In the genomic region with DNA sequence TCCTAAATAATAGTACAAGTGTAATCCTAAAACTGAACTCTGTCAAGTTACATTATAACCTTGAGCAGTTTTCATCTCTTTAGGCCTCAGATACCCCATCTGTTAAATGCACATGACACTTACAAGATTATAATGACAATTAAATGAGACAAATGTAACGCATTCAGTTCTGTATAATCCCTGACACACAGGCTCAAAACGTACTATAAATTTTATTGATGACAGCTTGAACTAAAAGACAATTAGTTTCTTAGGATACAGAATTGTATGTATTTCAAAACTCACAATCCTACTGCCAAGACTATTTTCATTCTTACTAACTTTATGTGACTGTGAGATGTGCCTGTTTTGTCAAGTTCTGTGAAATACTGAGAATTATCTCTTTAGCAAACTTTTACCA, we compare ENCODE assay signal across 20 cellular contexts. TPM values are rescaled to one million over a fixed set of nuclear protein-coding genes. Genes with fewer than 3 reads are reported as not detected.
DNase-seq lines count a peak whose midpoint lies in the region; ATAC-seq, FAIRE-seq and TF ChIP-seq lines count a peak whose summit lies in the region.
"Had no signal": no experiment of that assay in that cellular context is flagged by ENCODE, and none has a peak within 500 bp of the region (broad histone marks: within the 10 kb centered on the region; RNA-seq: fewer than 3 reads in every experiment).

No MANE protein-coding gene starts in this region.

- H3K9me1 ChIP-seq in K562 (ENCODE audit: control insufficient read depth, insufficient read depth, low read length), result no peaks in the 10 kb centered on the region

- H3K27me3 Mint-ChIP-seq in CD8-positive, alpha-beta memory T cell, result no peaks in the 10 kb centered on the region
- H3K27me3 Mint-ChIP-seq: CD4-positive, alpha-beta memory T cell had no signal

- DNase-seq in HepG2 (ENCODE audit: low spot score) (no peak), right lobe of liver (no peak), NCI-H82 (lab: John Stamatoyannopoulos, UW) (peak; percentile 73), K562 (ENCODE audit: extremely low read depth in 1 of 4, low spot score in 3 of 4) (no peak)
- no peak for DNase-seq in CD8-positive, alpha-beta memory T cell
- DNase-seq: C1 segment of cervical spinal cord; Caco-2; CD4-positive, alpha-beta memory T cell; DMS 273 treated with DMSO at 0.1 percent for 48 hours; DMS79; EL; GDM1; GM23248; H7; HCEC 1CT had no signal

- no peaks in the 10 kb centered on the region for H3K9me3 ChIP-seq in HepG2 (ENCODE audit: low read length)
- H3K9me3 ChIP-seq in right lobe of liver, result no peaks in the 10 kb centered on the region
- H3K9me3 ChIP-seq in K562 (replicated peaks; ENCODE audit: control insufficient read depth, insufficient read depth, low read depth, low read length), result no peaks in the 10 kb centered on the region
- H3K9me3 ChIP-seq in CD8-positive, alpha-beta memory T cell (ENCODE audit: low read length), result no peaks in the 10 kb centered on the region
- H3K9me3 ChIP-seq: Caco-2 had no signal

- no peak overlapping the region for H3K4me3 Mint-ChIP-seq in CD8-positive, alpha-beta memory T cell
- H3K4me3 Mint-ChIP-seq: CD4-positive, alpha-beta memory T cell had no signal

- in situ Hi-C loops in HepG2 (cut with HindIII; ENCODE audit: extremely low pct_ligation_motif_present, low pct_unique_long_range_greater_than_20kb) (no loop called here), K562 (cut with MboI) (no loop called here)

- H3K36me3 ChIP-seq in HepG2 (replicated peaks in 1 of 2; ENCODE audit: control insufficient read depth in 1 of 2, insufficient read depth in 2 of 2, low read length in 2 of 2) (peaks cover 18 to 76% of the 10 kb centered on the region in 2 experiments), right lobe of liver (peaks cover 0 to 61% (median 31%) of the 10 kb centered on the region in 4 donors), K562 (ENCODE audit: control insufficient read depth, insufficient read depth, low read length) (peaks cover 76% of the 10 kb centered on the region)
- H3K36me3 ChIP-seq in CD8-positive, alpha-beta memory T cell (ENCODE audit: insufficient read depth, low read length), result peaks cover 13% of the 10 kb centered on the region

- H3K27ac Mint-ChIP-seq in CD8-positive, alpha-beta memory T cell, result no peak overlapping the region
- H3K27ac Mint-ChIP-seq: CD4-positive, alpha-beta memory T cell had no signal

- H2AFZ ChIP-seq in HepG2 (ENCODE audit: low read length), result no peak overlapping the region
- H2AFZ ChIP-seq in K562 (ENCODE audit: low read depth, low read length), result no peak overlapping the region
- H2AFZ ChIP-seq: GM23248 had no signal

- no TSS peak for BruUV-seq in HepG2 (replicated peaks; lab: Mats Ljungman, UMichigan)
- BruUV-seq in K562 (replicated peaks; lab: Mats Ljungman, UMichigan), result no TSS peak

- TF ChIP-seq EP300 in HepG2 (IDR thresholded peaks at IDR 0.05; ENCODE audit: low read depth in 2 of 2, low read length in 2 of 2) (no peak), HepG2 (CRISPR knock-in tag; IDR thresholded peaks at IDR 0.05; ENCODE audit: borderline replicate concordance) (no peak), K562 (IDR thresholded peaks at IDR 0.05; ENCODE audit: low read length) (no peak)

- CTCF ChIA-PET in HepG2 (lab: Yijun Ruan, JAX; ENCODE audit: low intra/inter-chr PET ratio, low total read pairs), result no interaction called here
- CTCF ChIA-PET in K562 (lab: Yijun Ruan, JAX; ENCODE audit: low intra/inter-chr PET ratio), result no interaction called here
- CTCF ChIA-PET in CD8-positive, alpha-beta memory T cell (lab: Charles Lee), result no interaction called here

- no peaks in the 10 kb centered on the region for H3K27me3 ChIP-seq in HepG2 (ENCODE audit: control insufficient read depth in 1 of 2, insufficient read depth in 2 of 2, low read length in 2 of 2)
- no peaks in the 10 kb centered on the region for H3K27me3 ChIP-seq in right lobe of liver
- H3K27me3 ChIP-seq in K562 (ENCODE audit: control insufficient read depth in 2 of 2, insufficient read depth in 2 of 2, low read length in 2 of 2), result no peaks in the 10 kb centered on the region
- H3K27me3 ChIP-seq in CD8-positive, alpha-beta memory T cell (ENCODE audit: insufficient read depth, low read length, poor library complexity, severe bottlenecking), result no peaks in the 10 kb centered on the region

- H3K4me2 ChIP-seq in HepG2 (ENCODE audit: low read depth, low read length), result no peak overlapping the region
- no peak overlapping the region for H3K4me2 ChIP-seq in K562 (ENCODE audit: insufficient read depth, low read length)

- no peaks in the 10 kb centered on the region for H3K9me3 Mint-ChIP-seq in CD8-positive, alpha-beta memory T cell
- H3K9me3 Mint-ChIP-seq: CD4-positive, alpha-beta memory T cell had no signal

- TF ChIP-seq POLR2A in HepG2 (IDR thresholded peaks at IDR 0.05; ENCODE audit: insufficient read depth in 1 of 2, low read depth in 2 of 2, low read length in 2 of 2) (no peak), right lobe of liver (IDR thresholded peaks at IDR 0.05) (no peak), K562 (conservative IDR thresholded peaks at IDR 0.05) (no peak)

- TF ChIP-seq CTCF in HepG2 (CRISPR knock-in tag; IDR thresholded peaks at IDR 0.05) (no peak), right lobe of liver (IDR thresholded peaks at IDR 0.05) (no peak), K562 (IDR thresholded peaks at IDR 0.05 in 2 of 3, conservative IDR thresholded peaks at IDR 0.05 in 1 of 3; ENCODE audit: insufficient read depth in 2 of 3, low read depth in 1 of 3, low read length in 3 of 3) (no peak)

- POLR2A ChIA-PET in HepG2 (lab: Yijun Ruan, JAX), result no interaction called here
- POLR2A ChIA-PET in K562 (lab: Yijun Ruan, JAX), result no interaction called here
- POLR2A ChIA-PET in CD8-positive, alpha-beta memory T cell (lab: Charles Lee), result no interaction called here

- intact Hi-C loops in HepG2 (cut with micrococcal nuclease; ENCODE audit: unreplicated experiment) (no loop called here), right lobe of liver (cut with DNase I) (no loop called here), K562 (cut with micrococcal nuclease) (no loop called here)

- no peak overlapping the region for H3K4me3 ChIP-seq in HepG2 (replicated peaks in 1 of 3; ENCODE audit: insufficient read depth in 1 of 3, low read depth in 2 of 3, low read length in 3 of 3)
- no peak overlapping the region for H3K4me3 ChIP-seq in right lobe of liver
- H3K4me3 ChIP-seq in K562, result no peak overlapping the region
- no peak overlapping the region for H3K4me3 ChIP-seq in CD8-positive, alpha-beta memory T cell (ENCODE audit: low read length)
- H3K4me3 ChIP-seq: GM12878, GM23248 had no signal

- TF ChIP-seq RAD21 in HepG2 (CRISPR knock-in tag; IDR thresholded peaks at IDR 0.05), result no peak
- TF ChIP-seq RAD21 in K562 (CRISPR knock-in tag; conservative IDR thresholded peaks at IDR 0.05 in 1 of 2, IDR thresholded peaks at IDR 0.05 in 1 of 2), result no peak

- WGBS in HepG2 (ENCODE audit: low lambda C conversion rate), result 98% methylated on average over 2 of the region's 2 CpGs
- 55% methylated on average over 2 of the region's 2 CpGs for WGBS in right lobe of liver (ENCODE audit: insufficient coverage, low coverage, low lambda C conversion rate, missing lambda C conversion rate)
- 67% methylated on average over 2 of the region's 2 CpGs for WGBS in K562 (ENCODE audit: insufficient coverage, low coverage, missing lambda C conversion rate)

- peaks cover 19 to 76% (median 35%) of the 10 kb centered on the region in 3 donors for H3K36me3 Mint-ChIP-seq in CD8-positive, alpha-beta memory T cell

- H3K27ac ChIP-seq in HepG2 (ENCODE audit: extremely low read length, insufficient read depth, low read length) (no peak overlapping the region), right lobe of liver (no peak overlapping the region), K562 (ENCODE audit: extremely low read depth, low read depth, low read length) (no peak overlapping the region)
- no peak overlapping the region for H3K27ac ChIP-seq in CD8-positive, alpha-beta memory T cell (ENCODE audit: low read depth, low read length)
- H3K27ac ChIP-seq: 22Rv1, GM23248 had no signal

- no peaks in the 10 kb centered on the region for H4K20me1 ChIP-seq in HepG2 (ENCODE audit: insufficient read depth, low read length)
- no peaks in the 10 kb centered on the region for H4K20me1 ChIP-seq in K562 (replicated peaks; ENCODE audit: control insufficient read depth, insufficient read depth, low read length)

- no peaks in the 10 kb centered on the region for H3K79me2 ChIP-seq in HepG2 (ENCODE audit: insufficient read depth, low read length)
- H3K79me2 ChIP-seq in K562 (ENCODE audit: control insufficient read depth, insufficient read depth, low read length), result no peaks in the 10 kb centered on the region

- no peak for ATAC-seq in HepG2
- no peak for ATAC-seq in right lobe of liver
- no peak for ATAC-seq in K562
- no peak for ATAC-seq in GM19452 (IDR thresholded peaks at IDR 0.05; ENCODE audit: unreplicated experiment)
- ATAC-seq: GM12878 had no signal

- FAIRE-seq in HepG2 (lab: Jason Lieb, UNC) (no peak), K562 (lab: Jason Lieb, UNC) (no peak)
- FAIRE-seq: D721Med, GM12878, H1 had no signal

- H3K9ac ChIP-seq in HepG2 (ENCODE audit: insufficient read depth, low read depth, low read length) (no peak overlapping the region), K562 (ENCODE audit: insufficient read depth in 1 of 2, low read depth in 2 of 2, low read length in 2 of 2) (no peak overlapping the region)
- H3K9ac ChIP-seq: GM23248 had no signal

- no peaks in the 10 kb centered on the region for H3K4me1 Mint-ChIP-seq in CD8-positive, alpha-beta memory T cell
- H3K4me1 Mint-ChIP-seq: CD4-positive, alpha-beta memory T cell had no signal

- H3K4me1 ChIP-seq in HepG2 (ENCODE audit: insufficient read depth, low read length) (no peaks in the 10 kb centered on the region), right lobe of liver (no peaks in the 10 kb centered on the region), K562 (replicated peaks in 1 of 2; ENCODE audit: control insufficient read depth in 2 of 2, insufficient read depth in 2 of 2, low read length in 2 of 2) (no peaks in the 10 kb centered on the region)
- no peaks in the 10 kb centered on the region for H3K4me1 ChIP-seq in CD8-positive, alpha-beta memory T cell (ENCODE audit: insufficient read depth, low read length)
- H3K4me1 ChIP-seq: Caco-2 had no signal

RNA-seq across cellular contexts. Expression of gene GFPT1, which starts 56.2 kb away (rescaled TPM):
- 84.9 and 129 TPM in 2 replicates for total RNA-seq in HepG2 (2016; rRNA removed; fragmentation: Illumina TruSeq; extraction: Trizol)
- 43.7 and 46.8 TPM in 2 replicates for total RNA-seq in HepG2 (2016; cell fraction: cytosol; rRNA removed; fragmentation: Illumina TruSeq; extraction: Trizol; ENCODE audit: low read depth)
- total RNA-seq in HepG2 (2016; cell fraction: insoluble cytoplasmic fraction; rRNA removed; fragmentation: Illumina TruSeq; extraction: Trizol), result 85.1 and 124 TPM in 2 replicates
- total RNA-seq in HepG2 (2016; cell fraction: membrane; rRNA removed; fragmentation: Illumina TruSeq; extraction: Trizol), result 30.0 and 36.5 TPM in 2 replicates
- 48.9 and 54.4 TPM in 2 replicates for total RNA-seq in HepG2 (2016; cell fraction: nucleus; rRNA removed; fragmentation: Illumina TruSeq; extraction: Trizol)
- 19.7 and 24.0 TPM in 2 replicates for polyA plus RNA-seq in HepG2 (2011; rRNA removed)
- polyA plus RNA-seq in HepG2 (2011; cell fraction: cytosol; rRNA removed), result 13.6 and 21.7 TPM in 2 replicates
- 9.3 and 13.1 TPM in 2 replicates for polyA plus RNA-seq in HepG2 (2011; cell fraction: nucleus; rRNA removed)
- polyA plus RNA-seq in HepG2 (2012), result 40.9 and 53.4 TPM in 2 replicates
- 1.7 and 2.0 TPM in 2 replicates for polyA plus RNA-seq in HepG2 (2016; cell fraction: cytosol; fragmentation: Illumina TruSeq; extraction: Trizol; ENCODE audit: low read depth)
- polyA plus RNA-seq in HepG2 (2016; cell fraction: insoluble cytoplasmic fraction; fragmentation: Illumina TruSeq; extraction: Trizol; ENCODE audit: low read depth), result 60.5 and 62.2 TPM in 2 replicates
- 5.2 and 6.2 TPM in 2 replicates for polyA plus RNA-seq in HepG2 (2016; cell fraction: membrane; fragmentation: Illumina TruSeq; extraction: Trizol; ENCODE audit: low read depth)
- 40.7 and 46.5 TPM in 2 replicates for polyA plus RNA-seq in HepG2 (2016; cell fraction: nucleus; fragmentation: Illumina TruSeq; extraction: Trizol; ENCODE audit: insufficient read depth, low read depth)
- 9.1 and 29.8 TPM in 2 replicates for polyA minus RNA-seq in HepG2 (2011; rRNA and poly(A)+ RNA removed; ENCODE audit: low replicate concordance)
- 58.1 and 58.4 TPM in 2 replicates for polyA minus RNA-seq in HepG2 (2011; cell fraction: cytosol; rRNA and poly(A)+ RNA removed)
- polyA minus RNA-seq in HepG2 (2011; cell fraction: nucleus; rRNA and poly(A)+ RNA removed), result 47.1 and 54.0 TPM in 2 replicates
- total RNA-seq in right lobe of liver, result 10 to 100 TPM; 20.7 to 46.1 (median 30.5) TPM
- total RNA-seq in K562 (2011; cell fraction: chromatin; rRNA removed; ENCODE audit: low replicate concordance), result 15.3 and 44.2 TPM in 2 replicates
- total RNA-seq in K562 (2011; cell fraction: nucleolus; rRNA removed), result 13.7 and 17.2 TPM in 2 replicates
- 22.6 and 36.8 TPM in 2 replicates for total RNA-seq in K562 (2011; cell fraction: nucleoplasm; rRNA removed)
- total RNA-seq in K562 (2014; rRNA removed), result 13.1 and 15.7 TPM in 2 replicates
- 26.0 and 29.3 TPM in 2 replicates for total RNA-seq in K562 (2014; rRNA removed; fragmentation: Illumina TruSeq; extraction: Trizol)
- 14.5 and 15.9 TPM in 2 replicates for total RNA-seq in K562 (2015; rRNA removed; fragmentation: Illumina TruSeq; extraction: Trizol)
- total RNA-seq in K562 (2021), result 38.3 and 39.2 TPM in 2 replicates
- polyA plus RNA-seq in K562 (2011; rRNA removed), result 13.0 and 18.6 TPM in 2 replicates
- polyA plus RNA-seq in K562 (2011; cell fraction: cytosol; rRNA removed), result 4.1 and 9.6 TPM in 2 replicates
- 5.4 and 6.7 TPM in 2 replicates for polyA plus RNA-seq in K562 (2011; cell fraction: nucleus; rRNA removed)
- polyA plus RNA-seq in K562 (2012), result 14.2 and 40.6 TPM in 2 replicates
- polyA plus RNA-seq in K562 (2014; fragmentation: Illumina TruSeq; extraction: Trizol), result 19.0 and 19.7 TPM in 2 replicates
- polyA plus RNA-seq in K562 (2014; fragmentation: Nextera tagmentation; extraction: Ambion mirVana), result 1 to 10 TPM; 6.6 to 8.6 TPM
- polyA plus RNA-seq in K562 (2014; rRNA removed), result 11.2 and 11.9 TPM in 2 replicates
- polyA minus RNA-seq in K562 (2011; rRNA and poly(A)+ RNA removed), result 39.6 and 40.2 TPM in 2 replicates
- polyA minus RNA-seq in K562 (2011; cell fraction: cytosol; rRNA and poly(A)+ RNA removed), result 20.3 and 32.8 TPM in 2 replicates
- polyA minus RNA-seq in K562 (2011; cell fraction: nucleus; rRNA and poly(A)+ RNA removed), result 8.5 and 9.8 TPM in 2 replicates
- total RNA-seq in CD8-positive, alpha-beta memory T cell, result 10 to 100 TPM; 38.7 to 40.0 TPM
- polyA plus RNA-seq in CD8-positive, alpha-beta memory T cell, result 10.7 TPM

Comparison
In these comparisons a context has a peak if more than half of its experiments do, and no peak if none do; other contexts are left out.
1. Of the 241 proteins assayed by ChIP-seq in both HepG2 and K562: peak only in HepG2: POLR2AphosphoS2; only in K562: RBM22; in both: none; in neither: 239.